17 cellular contexts compared by ENCODE assay signal in the genomic region with DNA sequence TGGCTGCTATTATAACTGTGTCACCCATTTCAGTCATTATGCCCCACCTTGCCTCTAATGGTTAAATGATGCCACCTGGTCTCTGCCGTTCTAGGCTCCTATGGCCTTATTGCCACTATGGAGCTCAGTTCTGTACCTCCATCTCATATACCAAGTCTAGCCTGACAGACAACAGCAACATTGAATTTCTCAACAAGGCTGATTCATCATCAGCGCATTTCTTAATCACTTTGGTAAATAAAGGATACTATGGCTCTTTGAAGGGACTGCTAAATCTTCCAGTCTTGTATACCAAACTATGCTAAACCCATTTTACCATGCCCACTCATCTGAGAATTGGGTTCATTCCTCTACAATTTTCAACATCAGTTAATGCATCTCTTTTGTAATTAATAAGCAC.
"Had no signal": no experiment of that assay in that cellular context is flagged by ENCODE, and none has a peak within 500 bp of the region (broad histone marks: within the 10 kb centered on the region; RNA-seq: fewer than 3 reads in every experiment).

No MANE protein-coding gene starts in this region.

- DNase-seq: KBM-7, MM.1S, NCI-H1092 treated with DMSO at 0.1 percent for 48 hours, NCI-H1436, NCI-H187, NCI-H2029, NCI-H2081 treated with DMSO at 0.1 percent for 48 hours, NCI-H2171, NCI-H226, NCI-H446, NCI-H510A, NCI-H524 treated with DMSO at 0.1 percent for 48 hours, NCI-H774, RPMI8226, SHP77, SK-N-SH, SW 1271 had no signal
